Comparison of ENCODE assay signal across 1 cellular context in the genomic region with DNA sequence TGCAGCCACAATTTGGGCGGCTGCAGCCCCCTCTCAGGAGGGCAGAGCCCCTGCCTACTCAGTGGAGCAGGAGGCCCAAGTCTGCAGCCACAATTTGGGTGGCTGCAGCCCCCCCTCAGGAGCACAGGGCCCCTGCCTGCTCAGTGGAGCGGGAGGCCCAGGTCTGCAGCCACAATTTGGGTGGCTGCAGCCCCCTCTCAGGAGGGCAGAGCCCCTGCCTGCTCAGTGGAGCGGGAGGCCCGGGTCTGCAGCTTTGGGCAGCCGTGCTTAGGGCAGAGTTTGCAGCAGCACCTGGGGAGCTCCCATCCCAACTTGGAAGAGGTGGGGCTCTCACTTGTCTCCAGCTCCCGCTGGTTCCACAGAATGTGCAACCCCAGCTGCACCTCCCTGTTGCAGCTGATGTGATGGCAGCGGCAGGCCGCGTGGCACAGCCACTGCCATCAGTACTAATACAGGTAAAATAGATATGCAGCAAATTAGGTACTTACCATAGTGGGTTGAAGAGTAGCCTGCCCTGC.
TF ChIP-seq lines count a peak whose summit lies in the region.

No MANE protein-coding gene starts in this region.

TF ChIP-seq in HCT116, 20 proteins besides CTCF, POLR2A, EP300 and RAD21:
- no peak for TF ChIP-seq TCF7L2 (IDR thresholded peaks at IDR 0.05; ENCODE audit: borderline replicate concordance, extremely low read depth, insufficient read depth, insufficient read length)
